In the genomic region with DNA sequence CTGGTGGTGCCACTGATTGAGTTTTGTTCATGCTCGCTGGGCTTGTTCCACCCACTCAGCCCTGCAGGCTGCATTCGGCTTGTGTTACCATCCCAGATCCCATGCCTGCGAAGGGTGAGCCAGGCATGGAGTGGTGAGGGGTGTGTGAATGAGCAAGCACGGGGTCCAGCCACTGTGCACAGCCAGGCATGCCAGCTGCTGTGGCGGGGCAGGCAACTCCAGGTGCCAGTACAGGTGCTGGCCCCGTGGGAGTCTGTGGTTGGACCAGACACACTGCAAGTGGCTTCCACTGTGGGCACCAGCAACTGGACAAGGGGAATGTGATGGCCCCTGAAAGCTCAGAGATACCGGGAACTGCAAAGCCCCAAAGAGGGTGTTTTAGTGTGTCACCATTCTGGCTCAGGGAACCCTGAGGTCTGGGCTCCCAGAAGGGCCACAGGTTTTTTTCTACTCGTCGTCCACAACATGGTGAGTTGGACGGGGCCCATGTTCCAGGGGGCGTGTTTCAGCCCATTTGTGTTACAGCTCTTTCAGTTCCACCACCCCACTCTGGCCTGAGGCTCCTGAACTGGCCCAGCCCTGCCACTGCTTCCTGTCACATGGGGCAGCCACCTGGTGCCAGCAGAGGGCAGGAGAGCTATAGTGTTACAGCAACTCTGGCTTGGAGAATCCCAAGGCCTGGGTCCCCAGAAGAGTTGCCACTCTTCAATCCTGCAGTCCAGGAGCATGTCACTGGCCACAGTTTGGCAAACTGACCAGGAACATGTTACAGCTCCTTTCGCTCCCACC, we compare ENCODE assay signal across 7 cellular contexts.
A peak's percentile ranks its signal among the peaks of the same experiment; 100 is the strongest.
DNase-seq lines count a peak whose midpoint lies in the region; ATAC-seq, FAIRE-seq and TF ChIP-seq lines count a peak whose summit lies in the region.

No MANE protein-coding gene starts in this region.

- no peak overlapping the region for H3K27ac ChIP-seq in GM12878 (ENCODE audit: control insufficient read depth, insufficient read depth)

- no peaks in the 10 kb centered on the region for H3K79me2 ChIP-seq in GM12878 (ENCODE audit: control insufficient read depth, insufficient read depth, low read length)

- H3K36me3 ChIP-seq in GM12878 (ENCODE audit: control insufficient read depth in 2 of 2, insufficient read depth in 2 of 2, low read length in 1 of 2), result no peaks in the 10 kb centered on the region

- peak; percentile 48 for TF ChIP-seq RAD21 in GM12878 (IDR thresholded peaks at IDR 0.05; ENCODE audit: insufficient read depth, low read depth, low read length)

- no peak overlapping the region for H3K27ac Mint-ChIP-seq in progenitor cell of endocrine pancreas

- peak; percentile 66 for ATAC-seq in GM19372 (IDR thresholded peaks at IDR 0.05; ENCODE audit: low read depth, unreplicated experiment)
- ATAC-seq in HG03457 (IDR thresholded peaks at IDR 0.05; ENCODE audit: unreplicated experiment), result peak; percentile 63
- ATAC-seq in GM12878, result peak; percentile 97

- H3K4me3 Mint-ChIP-seq in progenitor cell of endocrine pancreas (ENCODE audit: low read depth), result no peak overlapping the region

- SMC1A ChIA-PET in GM12878 (lab: Charles Lee; ENCODE audit: uncharacterized antibody, unreplicated experiment), result interaction anchor here (1.0 to 3.9 kb wide), 3 partner anchors 103 to 181 kb away, joined by 4 to 30 read pairs (median 10); no protein-coding TSS in a partner anchor

- H4K20me1 ChIP-seq in GM12878 (ENCODE audit: control insufficient read depth, insufficient read depth), result no peaks in the 10 kb centered on the region

- no peak overlapping the region for H3K4me2 ChIP-seq in GM12878 (ENCODE audit: control insufficient read depth, insufficient read depth)

- DNase-seq in GM12878 (ENCODE audit: low read depth, low spot score) (no peak), H4 (ENCODE audit: low spot score) (no peak), KG1 (lab: John Stamatoyannopoulos, UW) (no peak), progenitor cell of endocrine pancreas (ENCODE audit: low spot score, unreplicated experiment) (no peak)

- H3K4me1 Mint-ChIP-seq in progenitor cell of endocrine pancreas (ENCODE audit: low read depth), result no peaks in the 10 kb centered on the region

- H3K27me3 Mint-ChIP-seq in progenitor cell of endocrine pancreas, result no peaks in the 10 kb centered on the region

- FAIRE-seq in GM12878 (lab: Jason Lieb, UNC), result no peak

- H3K4me1 ChIP-seq in GM12878 (ENCODE audit: control insufficient read depth, insufficient read depth, low read length), result no peaks in the 10 kb centered on the region

- POLR2A ChIA-PET in GM12878 (lab: Charles Lee), result no interaction called here

- no peaks in the 10 kb centered on the region for H3K9me3 ChIP-seq in GM12878 (replicated peaks; ENCODE audit: control insufficient read depth, insufficient read depth, low read length)

- TF ChIP-seq EP300 in GM12878 (IDR thresholded peaks at IDR 0.05; ENCODE audit: borderline replicate concordance in 1 of 2, control insufficient read depth in 1 of 2, low read depth in 2 of 2, low read length in 2 of 2), result no peak

- TF ChIP-seq CTCF in GM12874 (IDR thresholded peaks at IDR 0.05; ENCODE audit: insufficient read depth, low read depth, low read length), result peak; percentile 32; the same call in 1 of the 2 replicates
- TF ChIP-seq CTCF in GM12878 (IDR thresholded peaks at IDR 0.05 in 2 of 3, conservative IDR thresholded peaks at IDR 0.05 in 1 of 3; ENCODE audit: control insufficient read depth in 2 of 3, extremely low read depth in 1 of 3, insufficient read depth in 1 of 3, low read depth in 3 of 3, low read length in 3 of 3), result peak in 2 of 3 experiments; percentile 25 to 38; a peak in 2 of 6 replicates
- TF ChIP-seq CTCF in progenitor cell of endocrine pancreas (IDR thresholded peaks at IDR 0.05; ENCODE audit: unreplicated experiment), result no peak

- RAD21 ChIA-PET in GM12878 (lab: Charles Lee; ENCODE audit: unreplicated experiment), result interaction anchor here (0.7 to 3.5 kb wide), 6 partner anchors 38 to 674 kb away, joined by 3 to 32 read pairs (median 3); no protein-coding TSS in a partner anchor

- no peaks in the 10 kb centered on the region for H3K27me3 ChIP-seq in GM12878 (replicated peaks in 1 of 2; ENCODE audit: control insufficient read depth in 2 of 2, insufficient read depth in 2 of 2, low read length in 1 of 2)

- H3K9me3 Mint-ChIP-seq in progenitor cell of endocrine pancreas (ENCODE audit: low read depth), result peaks cover 7% of the 10 kb centered on the region

- in situ Hi-C loops in GM12878 (cut with MboI), result no loop called here

- no peak overlapping the region for H2AFZ ChIP-seq in GM12878 (ENCODE audit: control insufficient read depth, low read depth, low read length)

- H3K36me3 Mint-ChIP-seq in progenitor cell of endocrine pancreas (ENCODE audit: insufficient read depth), result no peaks in the 10 kb centered on the region

- CTCF ChIA-PET in GM12878 (lab: Yijun Ruan, JAX), result interaction anchor here (0.6 to 2.1 kb wide), 9 partner anchors 96 to 635 kb away, joined by 3 to 27 read pairs (median 4); no protein-coding TSS in a partner anchor

- no peak overlapping the region for H3K9ac ChIP-seq in GM12878 (ENCODE audit: control insufficient read depth, insufficient read depth, low read length)

- WGBS in GM12878 (ENCODE audit: insufficient coverage, insufficient replicate concordance, low lambda C conversion rate, missing lambda C conversion rate), result 13% methylated on average over 12 of the region's 12 CpGs

- no TSS peak for BruUV-seq in GM12878 (replicated peaks; lab: Mats Ljungman, UMichigan)

- intact Hi-C loops in GM12878 (cut with micrococcal nuclease; ENCODE audit: unreplicated experiment), result loop anchor here (1.0 kb wide), 1 partner anchor 370 kb away; no protein-coding TSS in a partner anchor

- TF ChIP-seq POLR2A in GM12878 (IDR thresholded peaks at IDR 0.05; ENCODE audit: low read depth, low read length), result no peak

- H3K4me3 ChIP-seq in GM12878, result no peak overlapping the region

TF ChIP-seq in GM12878, 131 proteins besides CTCF, POLR2A, EP300 and RAD21:
- TF ChIP-seq RAD51 (IDR thresholded peaks at IDR 0.05) (peak; percentile 45; the same call in 1 of the 2 replicates), HDGF (IDR thresholded peaks at IDR 0.05) (no peak), SMC3 (IDR thresholded peaks at IDR 0.05; ENCODE audit: borderline replicate concordance, low read length) (peak; percentile 29; the same call in 1 of the 2 replicates), TBL1XR1 (IDR thresholded peaks at IDR 0.05; ENCODE audit: low read depth, low read length) (no peak)
- TF ChIP-seq, protein P1, sequence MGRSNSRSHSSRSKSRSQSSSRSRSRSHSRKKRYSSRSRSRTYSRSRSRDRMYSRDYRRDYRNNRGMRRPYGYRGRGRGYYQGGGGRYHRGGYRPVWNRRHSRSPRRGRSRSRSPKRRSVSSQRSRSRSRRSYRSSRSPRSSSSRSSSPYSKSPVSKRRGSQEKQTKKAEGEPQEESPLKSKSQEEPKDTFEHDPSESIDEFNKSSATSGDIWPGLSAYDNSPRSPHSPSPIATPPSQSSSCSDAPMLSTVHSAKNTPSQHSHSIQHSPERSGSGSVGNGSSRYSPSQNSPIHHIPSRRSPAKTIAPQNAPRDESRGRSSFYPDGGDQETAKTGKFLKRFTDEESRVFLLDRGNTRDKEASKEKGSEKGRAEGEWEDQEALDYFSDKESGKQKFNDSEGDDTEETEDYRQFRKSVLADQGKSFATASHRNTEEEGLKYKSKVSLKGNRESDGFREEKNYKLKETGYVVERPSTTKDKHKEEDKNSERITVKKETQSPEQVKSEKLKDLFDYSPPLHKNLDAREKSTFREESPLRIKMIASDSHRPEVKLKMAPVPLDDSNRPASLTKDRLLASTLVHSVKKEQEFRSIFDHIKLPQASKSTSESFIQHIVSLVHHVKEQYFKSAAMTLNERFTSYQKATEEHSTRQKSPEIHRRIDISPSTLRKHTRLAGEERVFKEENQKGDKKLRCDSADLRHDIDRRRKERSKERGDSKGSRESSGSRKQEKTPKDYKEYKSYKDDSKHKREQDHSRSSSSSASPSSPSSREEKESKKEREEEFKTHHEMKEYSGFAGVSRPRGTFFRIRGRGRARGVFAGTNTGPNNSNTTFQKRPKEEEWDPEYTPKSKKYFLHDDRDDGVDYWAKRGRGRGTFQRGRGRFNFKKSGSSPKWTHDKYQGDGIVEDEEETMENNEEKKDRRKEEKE (IDR thresholded peaks at IDR 0.05), result no peak
- TF ChIP-seq, protein P2, sequence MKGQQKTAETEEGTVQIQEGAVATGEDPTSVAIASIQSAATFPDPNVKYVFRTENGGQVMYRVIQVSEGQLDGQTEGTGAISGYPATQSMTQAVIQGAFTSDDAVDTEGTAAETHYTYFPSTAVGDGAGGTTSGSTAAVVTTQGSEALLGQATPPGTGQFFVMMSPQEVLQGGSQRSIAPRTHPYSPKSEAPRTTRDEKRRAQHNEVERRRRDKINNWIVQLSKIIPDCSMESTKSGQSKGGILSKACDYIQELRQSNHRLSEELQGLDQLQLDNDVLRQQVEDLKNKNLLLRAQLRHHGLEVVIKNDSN (IDR thresholded peaks at IDR 0.05; ENCODE audit: borderline replicate concordance, extremely low read length, insufficient read depth, low read depth, low read length), result peak; percentile 54
- TF ChIP-seq, protein P3, sequence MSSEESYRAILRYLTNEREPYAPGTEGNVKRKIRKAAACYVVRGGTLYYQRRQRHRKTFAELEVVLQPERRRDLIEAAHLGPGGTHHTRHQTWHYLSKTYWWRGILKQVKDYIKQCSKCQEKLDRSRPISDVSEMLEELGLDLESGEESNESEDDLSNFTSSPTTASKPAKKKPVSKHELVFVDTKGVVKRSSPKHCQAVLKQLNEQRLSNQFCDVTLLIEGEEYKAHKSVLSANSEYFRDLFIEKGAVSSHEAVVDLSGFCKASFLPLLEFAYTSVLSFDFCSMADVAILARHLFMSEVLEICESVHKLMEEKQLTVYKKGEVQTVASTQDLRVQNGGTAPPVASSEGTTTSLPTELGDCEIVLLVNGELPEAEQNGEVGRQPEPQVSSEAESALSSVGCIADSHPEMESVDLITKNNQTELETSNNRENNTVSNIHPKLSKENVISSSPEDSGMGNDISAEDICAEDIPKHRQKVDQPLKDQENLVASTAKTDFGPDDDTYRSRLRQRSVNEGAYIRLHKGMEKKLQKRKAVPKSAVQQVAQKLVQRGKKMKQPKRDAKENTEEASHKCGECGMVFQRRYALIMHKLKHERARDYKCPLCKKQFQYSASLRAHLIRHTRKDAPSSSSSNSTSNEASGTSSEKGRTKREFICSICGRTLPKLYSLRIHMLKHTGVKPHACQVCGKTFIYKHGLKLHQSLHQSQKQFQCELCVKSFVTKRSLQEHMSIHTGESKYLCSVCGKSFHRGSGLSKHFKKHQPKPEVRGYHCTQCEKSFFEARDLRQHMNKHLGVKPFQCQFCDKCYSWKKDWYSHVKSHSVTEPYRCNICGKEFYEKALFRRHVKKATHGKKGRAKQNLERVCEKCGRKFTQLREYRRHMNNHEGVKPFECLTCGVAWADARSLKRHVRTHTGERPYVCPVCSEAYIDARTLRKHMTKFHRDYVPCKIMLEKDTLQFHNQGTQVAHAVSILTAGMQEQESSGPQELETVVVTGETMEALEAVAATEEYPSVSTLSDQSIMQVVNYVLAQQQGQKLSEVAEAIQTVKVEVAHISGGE (CRISPR knock-in tag; IDR thresholded peaks at IDR 0.05), result no peak
